4 cellular contexts compared by ENCODE assay signal in genomic region chr16:1020591-1020990, GRCh38. TPM values are rescaled to one million over a fixed set of nuclear protein-coding genes. Genes with fewer than 3 reads are reported as not detected.
"Had no signal": no experiment of that assay in that cellular context is flagged by ENCODE, and none has a peak within 500 bp of the region (broad histone marks: within the 10 kb centered on the region; RNA-seq: fewer than 3 reads in every experiment).

No MANE protein-coding gene starts in this region.

- ATAC-seq: GM12878 had no signal

- H3K4me3 ChIP-seq: GM12878 had no signal

- DNase-seq: GDM1, GF-D8 had no signal

RNA-seq across cellular contexts. Expression of gene SOX8, which starts 39.0 kb away (rescaled TPM):
- total RNA-seq: GM12878 had no signal
- polyA plus RNA-seq: GM12878 had no signal

RNA-seq across cellular contexts. Expression of gene SSTR5, which starts 52.0 kb away (rescaled TPM):
- total RNA-seq: G401, GM12878 had no signal
- polyA plus RNA-seq: GM12878 had no signal
